ENCODE assay signal across 9 cellular contexts in the genomic region with DNA sequence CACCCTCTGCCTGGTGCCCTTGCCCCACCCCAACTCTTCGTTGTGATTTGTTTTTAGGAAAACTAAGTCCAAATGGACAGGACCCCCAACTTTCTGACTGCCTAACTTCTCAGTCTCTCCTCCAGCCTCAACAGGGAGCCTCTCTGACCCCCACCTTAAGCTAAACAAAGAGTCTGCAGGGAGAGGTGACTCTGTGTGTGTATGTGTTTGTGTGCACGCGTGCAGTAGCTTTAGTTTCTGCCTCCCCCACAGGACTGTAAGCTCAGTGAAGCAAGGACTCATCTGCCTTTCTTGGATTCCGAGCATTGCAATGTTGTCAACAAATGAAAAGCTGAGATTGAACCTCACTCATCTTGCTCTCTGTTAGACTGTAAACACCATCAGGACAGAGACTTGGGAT. TPM values are rescaled to one million over a fixed set of nuclear protein-coding genes. Genes with fewer than 3 reads are reported as not detected.
DNase-seq lines count a peak whose midpoint lies in the region; ATAC-seq and TF ChIP-seq lines count a peak whose summit lies in the region.
"Had no signal": no experiment of that assay in that cellular context is flagged by ENCODE, and none has a peak within 500 bp of the region (broad histone marks: within the 10 kb centered on the region; RNA-seq: fewer than 3 reads in every experiment).

No MANE protein-coding gene starts in this region.

- H3K4me1 ChIP-seq in trophoblast cell (ENCODE audit: control insufficient read depth in 1 of 2, insufficient read depth in 2 of 2, low read length in 2 of 2) (peaks cover 21 to 25% of the 10 kb centered on the region in 2 experiments), osteoblast (ENCODE audit: insufficient read depth, low read length) (peaks cover 7% of the 10 kb centered on the region)

- H3K27me3 ChIP-seq in trophoblast cell (ENCODE audit: insufficient read depth, low read length) (no peaks in the 10 kb centered on the region), osteoblast (ENCODE audit: insufficient read depth, low read length) (no peaks in the 10 kb centered on the region)

- no peak overlapping the region for H3K4me2 ChIP-seq in trophoblast cell (ENCODE audit: low read length)
- H3K4me2 ChIP-seq in osteoblast (ENCODE audit: insufficient read depth, low read length), result no peak overlapping the region

- H3K4me3 ChIP-seq in LNCaP clone FGC (ENCODE audit: low read depth, low read length) (peak overlapping the region; percentile 3), trophoblast cell (ENCODE audit: low read depth, low read length) (no peak overlapping the region), osteoblast (ENCODE audit: insufficient read depth, low read length) (no peak overlapping the region)

- H3K27ac Mint-ChIP-seq in effector memory CD8-positive, alpha-beta T cell, result peak overlapping the region in 1 of 2 donors; percentile 87

- no peak overlapping the region for H3K14ac ChIP-seq in trophoblast cell (ENCODE audit: low read length)

- peak; percentile 5 for ATAC-seq in effector memory CD8-positive, alpha-beta T cell (replicated peaks)

- no peaks in the 10 kb centered on the region for H3K9me3 Mint-ChIP-seq in effector memory CD8-positive, alpha-beta T cell
- H3K9me3 Mint-ChIP-seq: activated CD4-positive, alpha-beta T cell treated with anti-CD3 and anti-CD28 coated beads, Interleukin-2, amount 10 ng/mL, durations not matched to agents 7 days and 5 days had no signal

- H3K4me1 Mint-ChIP-seq in effector memory CD8-positive, alpha-beta T cell (ENCODE audit: low read depth in 2 of 2), result peaks cover 26 to 28% of the 10 kb centered on the region in 2 donors

- H3K36me3 ChIP-seq in trophoblast cell (ENCODE audit: control insufficient read depth in 1 of 2, insufficient read depth in 2 of 2, low read length in 2 of 2) (peaks cover 9 to 16% of the 10 kb centered on the region in 2 experiments), osteoblast (ENCODE audit: insufficient read depth, low read length) (peaks cover 18% of the 10 kb centered on the region)

- H3K79me2 ChIP-seq in trophoblast cell (ENCODE audit: control insufficient read depth, insufficient read depth, low read length, poor library complexity) (no peaks in the 10 kb centered on the region), osteoblast (ENCODE audit: insufficient read depth, low read length) (peaks cover 45% of the 10 kb centered on the region)

- H2BK120ac ChIP-seq in trophoblast cell (ENCODE audit: insufficient read depth, low read length, poor library complexity), result no peak overlapping the region

- peaks cover 24% of the 10 kb centered on the region for H4K20me1 ChIP-seq in osteoblast (ENCODE audit: insufficient read depth, low read length)

- no peak overlapping the region for H2AK5ac ChIP-seq in trophoblast cell (ENCODE audit: low read length)

- peaks cover 39% of the 10 kb centered on the region for H3K36me3 Mint-ChIP-seq in effector memory CD8-positive, alpha-beta T cell (ENCODE audit: insufficient read depth)

- no peaks in the 10 kb centered on the region for H3K9me3 ChIP-seq in trophoblast cell (ENCODE audit: insufficient read depth, low read depth, low read length)
- H3K9me3 ChIP-seq in osteoblast (ENCODE audit: low read depth, low read length), result no peaks in the 10 kb centered on the region

- H3K79me1 ChIP-seq in trophoblast cell (ENCODE audit: low read length), result no peaks in the 10 kb centered on the region

- no peak overlapping the region for H4K8ac ChIP-seq in trophoblast cell (ENCODE audit: low read depth, low read length)

- no peak overlapping the region for H2BK5ac ChIP-seq in trophoblast cell (ENCODE audit: low read depth, low read length, poor library complexity)

- H3K27ac ChIP-seq in trophoblast cell (ENCODE audit: low read depth, low read length) (no peak overlapping the region), osteoblast (ENCODE audit: low read depth, low read length) (no peak overlapping the region)

- TF ChIP-seq CTCF in LNCaP clone FGC (IDR thresholded peaks at IDR 0.05; ENCODE audit: control insufficient read depth, extremely low read depth, insufficient read depth) (no peak), osteoblast (IDR thresholded peaks at IDR 0.05; ENCODE audit: extremely low read depth, low read depth, low read length) (no peak)

- no peaks in the 10 kb centered on the region for H3K27me3 Mint-ChIP-seq in effector memory CD8-positive, alpha-beta T cell
- H3K27me3 Mint-ChIP-seq: activated CD4-positive, alpha-beta T cell treated with anti-CD3 and anti-CD28 coated beads, Interleukin-2, amount 10 ng/mL, durations not matched to agents 7 days and 5 days had no signal

- WGBS in trophoblast cell (ENCODE audit: extremely low coverage, insufficient coverage, insufficient read length), result no CpG with 5 or more reads among the region's 4 CpGs

- H4K12ac ChIP-seq in trophoblast cell (ENCODE audit: low read depth, low read length), result no peak overlapping the region

- no peak overlapping the region for H2BK12ac ChIP-seq in trophoblast cell (ENCODE audit: low read length)

- no peak overlapping the region for H3K9ac ChIP-seq in trophoblast cell (ENCODE audit: low read length)

- H3K4ac ChIP-seq in trophoblast cell (ENCODE audit: low read depth, low read length), result no peak overlapping the region

- H2AFZ ChIP-seq in trophoblast cell (ENCODE audit: insufficient read depth, low read length, poor library complexity) (no peak overlapping the region), osteoblast (ENCODE audit: low read length) (no peak overlapping the region)

- peak overlapping the region in 1 of 2 donors; percentile 63 for H3K4me3 Mint-ChIP-seq in effector memory CD8-positive, alpha-beta T cell
- H3K4me3 Mint-ChIP-seq: activated CD4-positive, alpha-beta T cell treated with anti-CD3 and anti-CD28 coated beads, Interleukin-2, amount 10 ng/mL, durations not matched to agents 7 days and 5 days had no signal

- DNase-seq in LNCaP clone FGC (ENCODE audit: low read depth), result no peak
- DNase-seq in effector memory CD8-positive, alpha-beta T cell, result no peak
- DNase-seq in trophoblast cell, result no peak
- DNase-seq in islet precursor cell, result no peak
- DNase-seq in osteoblast (ENCODE audit: insufficient read length, low spot score, missing footprints), result no peak
- no peak for DNase-seq in stimulated activated CD4-positive, alpha-beta T cell treated with anti-CD3 and anti-CD28 coated beads, Interleukin-1b, Interleukin-23, amount 100 ng/mL, for 48 hours
- DNase-seq: activated CD4-positive, alpha-beta T cell treated with anti-CD3 and anti-CD28 coated beads, Interleukin-2, amount 10 ng/mL, durations not matched to agents 7 days and 5 days; COR-L47; NCI-H2107 had no signal

- H3K23ac ChIP-seq in trophoblast cell (ENCODE audit: low read length), result no peak overlapping the region

- peak overlapping the region; percentile 11 for H4K91ac ChIP-seq in trophoblast cell (ENCODE audit: low read depth, low read length)

- H3K18ac ChIP-seq in trophoblast cell (ENCODE audit: low read length), result no peak overlapping the region

RNA-seq across cellular contexts. Expression of a gene that starts 7.9 kb away (rescaled TPM):
- polyA plus RNA-seq in trophoblast cell (2013), result 42.7 and 45.7 TPM in 2 replicates
- total RNA-seq in osteoblast, result 13.0 and 15.3 TPM in 2 replicates

RNA-seq across cellular contexts. Expression of a gene that starts 8.1 kb away (rescaled TPM):
- 29.7 and 32.4 TPM in 2 replicates for polyA plus RNA-seq in trophoblast cell (2013)
- total RNA-seq in osteoblast, result 61.9 and 63.4 TPM in 2 replicates

RNA-seq across cellular contexts. Expression of a gene that starts 50.5 kb away (rescaled TPM):
- 43.3 and 44.5 TPM in 2 replicates for polyA plus RNA-seq in trophoblast cell (2013)
- 31.2 and 38.4 TPM in 2 replicates for total RNA-seq in osteoblast
